11 cellular contexts compared by ENCODE assay signal in genomic region chr1:183652547-183653467, GRCh38. TPM values are rescaled to one million over a fixed set of nuclear protein-coding genes. Genes with fewer than 3 reads are reported as not detected.
A peak's percentile ranks its signal among the peaks of the same experiment; 100 is the strongest.
DNase-seq lines count a peak whose midpoint lies in the region; ATAC-seq and TF ChIP-seq lines count a peak whose summit lies in the region.
"Had no signal": no experiment of that assay in that cellular context is flagged by ENCODE, and none has a peak within 500 bp of the region (broad histone marks: within the 10 kb centered on the region; RNA-seq: fewer than 3 reads in every experiment).

A gene with protein sequence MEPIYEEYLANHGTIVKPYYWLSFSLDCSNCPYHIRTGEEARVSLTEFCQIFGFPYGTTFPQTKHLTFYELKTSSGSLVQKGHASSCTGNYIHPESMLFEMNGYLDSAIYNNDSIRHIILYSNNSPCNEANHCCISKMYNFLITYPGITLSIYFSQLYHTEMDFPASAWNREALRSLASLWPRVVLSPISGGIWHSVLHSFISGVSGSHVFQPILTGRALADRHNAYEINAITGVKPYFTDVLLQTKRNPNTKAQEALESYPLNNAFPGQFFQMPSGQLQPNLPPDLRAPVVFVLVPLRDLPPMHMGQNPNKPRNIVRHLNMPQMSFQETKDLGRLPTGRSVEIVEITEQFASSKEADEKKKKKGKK (minus strand): TSS chr1:183653316. CDS start chr1:183648781, 4,535 bp downstream.

- no peaks in the 10 kb centered on the region for H3K36me3 ChIP-seq in naive thymus-derived CD4-positive, alpha-beta T cell (ENCODE audit: control insufficient read depth in 2 of 3, insufficient read depth in 3 of 3, low read length in 3 of 3)
- H3K36me3 ChIP-seq in osteoblast (ENCODE audit: insufficient read depth, low read length): no peaks in the 10 kb centered on the region

- no peaks in the 10 kb centered on the region for H3K9me3 ChIP-seq in naive thymus-derived CD4-positive, alpha-beta T cell (ENCODE audit: control insufficient read depth in 2 of 3, low read length in 3 of 3)
- H3K9me3 ChIP-seq in osteoblast (ENCODE audit: low read depth, low read length): no peaks in the 10 kb centered on the region

- no peaks in the 10 kb centered on the region for H3K27me3 ChIP-seq in naive thymus-derived CD4-positive, alpha-beta T cell (ENCODE audit: control insufficient read depth in 2 of 2, insufficient read depth in 2 of 2, low read length in 2 of 2)
- no peaks in the 10 kb centered on the region for H3K27me3 ChIP-seq in osteoblast (ENCODE audit: insufficient read depth, low read length)

- H3K9me3 Mint-ChIP-seq in brain: peaks cover 0 to 3% (median 0%) of the 10 kb centered on the region in 5 experiments
- no peaks in the 10 kb centered on the region for H3K9me3 Mint-ChIP-seq in naive thymus-derived CD4-positive, alpha-beta T cell

- TF ChIP-seq CTCF in brain (conservative IDR thresholded peaks at IDR 0.05) (no peak), osteoblast (IDR thresholded peaks at IDR 0.05; ENCODE audit: extremely low read depth, low read depth, low read length) (no peak)

- H3K27ac ChIP-seq in naive thymus-derived CD4-positive, alpha-beta T cell (ENCODE audit: low read depth, low read length): peak within 1 kb of the TSS; percentile 58
- H3K27ac ChIP-seq in osteoblast (ENCODE audit: low read depth, low read length): no peak within 1 kb of the TSS
- H3K27ac ChIP-seq: 22Rv1 had no signal

- no peaks in the 10 kb centered on the region for H3K27me3 Mint-ChIP-seq in brain
- H3K27me3 Mint-ChIP-seq in naive thymus-derived CD4-positive, alpha-beta T cell: no peaks in the 10 kb centered on the region

- no peak within 1 kb of the TSS for H2AFZ ChIP-seq in osteoblast (ENCODE audit: low read length)

- H3K79me2 ChIP-seq in osteoblast (ENCODE audit: insufficient read depth, low read length): no peaks in the 10 kb centered on the region

- ATAC-seq in naive thymus-derived CD4-positive, alpha-beta T cell: peak; percentile 43
- no peak for ATAC-seq in GM21786 (IDR thresholded peaks at IDR 0.05; ENCODE audit: unreplicated experiment)

- H3K4me1 Mint-ChIP-seq in brain: peaks cover 43% of the 10 kb centered on the region
- H3K4me1 Mint-ChIP-seq in naive thymus-derived CD4-positive, alpha-beta T cell: peaks cover 22 to 48% (median 36%) of the 10 kb centered on the region in 7 donors

- H3K4me3 ChIP-seq in naive thymus-derived CD4-positive, alpha-beta T cell (ENCODE audit: low read length): no peak within 1 kb of the TSS
- H3K4me3 ChIP-seq in osteoblast (ENCODE audit: insufficient read depth, low read length): no peak within 1 kb of the TSS

- CTCF ChIA-PET in naive thymus-derived CD4-positive, alpha-beta T cell (lab: Charles Lee): interaction anchor here (0.8 to 6.1 kb wide), 4 partner anchors 11 to 263 kb away, joined by 3 to 130 read pairs (median 4); no protein-coding TSS in a partner anchor

- no peak within 1 kb of the TSS for H3K4me2 ChIP-seq in osteoblast (ENCODE audit: insufficient read depth, low read length)

- POLR2A ChIA-PET in naive thymus-derived CD4-positive, alpha-beta T cell (lab: Charles Lee): interaction anchor here (0.5 to 0.6 kb wide), 3 partner anchors 16 to 1495 kb away, joined by 3 to 4 read pairs (median 3); no protein-coding TSS in a partner anchor

- intact Hi-C loops in naive thymus-derived CD4-positive, alpha-beta T cell (cut with micrococcal nuclease): loop anchor here (1.0 to 10.0 kb wide), 4 partner anchors 17 to 1042 kb away; partner anchors contain the start of genes COLGALT2 (in 1 of the 2) and TSEN15 (in 1 of the 2)

- DNase-seq in DMS53 (lab: John Stamatoyannopoulos, UW) (peak; percentile 64), DMS53 treated with DMSO at 0.1 percent for 48 hours (lab: John Stamatoyannopoulos, UW; ENCODE audit: unreplicated experiment) (no peak), NCI-H2081 treated with DMSO at 0.1 percent for 48 hours (lab: John Stamatoyannopoulos, UW) (peak; percentile 80), Kasumi-1 (lab: John Stamatoyannopoulos, UW) (no peak), osteoblast (ENCODE audit: insufficient read length, low spot score, missing footprints) (no peak)
- DNase-seq in naive thymus-derived CD4-positive, alpha-beta T cell: peak in 6 of 9 donors; percentile 10 to 44 (median 29)

- H3K4me3 Mint-ChIP-seq in brain: peak within 1 kb of the TSS in 3 of 5 experiments; percentile 22 to 33 (median 33)
- H3K4me3 Mint-ChIP-seq in naive thymus-derived CD4-positive, alpha-beta T cell: peak within 1 kb of the TSS; percentile 17 to 75 (median 53)

- H3K4me1 ChIP-seq in naive thymus-derived CD4-positive, alpha-beta T cell (ENCODE audit: control insufficient read depth in 2 of 2, insufficient read depth in 2 of 2, low read length in 2 of 2): peaks cover 18 to 34% of the 10 kb centered on the region in 2 donors
- peaks cover 3% of the 10 kb centered on the region for H3K4me1 ChIP-seq in osteoblast (ENCODE audit: insufficient read depth, low read length)

- peak within 1 kb of the TSS; percentile 15 to 94 (median 76) for H3K27ac Mint-ChIP-seq in brain
- peak within 1 kb of the TSS; percentile 87 to 93 (median 90) for H3K27ac Mint-ChIP-seq in naive thymus-derived CD4-positive, alpha-beta T cell

- H3K36me3 Mint-ChIP-seq in brain: peaks cover 5% of the 10 kb centered on the region
- no peaks in the 10 kb centered on the region for H3K36me3 Mint-ChIP-seq in naive thymus-derived CD4-positive, alpha-beta T cell

- H4K20me1 ChIP-seq in osteoblast (ENCODE audit: insufficient read depth, low read length): peaks cover under 1% of the 10 kb centered on the region

RNA-seq across cellular contexts. Expression of the gene that starts here (rescaled TPM):
- polyA plus RNA-seq in brain (ENCODE audit: insufficient read depth, low read depth, low replicate concordance): not detected
- not detected for total RNA-seq in naive thymus-derived CD4-positive, alpha-beta T cell
- under 1 TPM in 1 of 2 donors, not detected in 1; 0.19 TPM for polyA plus RNA-seq in naive thymus-derived CD4-positive, alpha-beta T cell
- total RNA-seq in osteoblast: under 0.01 TPM in 1 of 2 replicates, not detected in the other
- total RNA-seq: epithelial cell of proximal tubule, skeletal muscle tissue had no signal

Comparison
In these comparisons a context has a peak if more than half of its experiments do, and no peak if none do; other contexts are left out.
1. DNase-seq: peak in DMS53 (single experiment) and NCI-H2081 treated with DMSO at 0.1 percent for 48 hours (single experiment); none in DMS53 treated with DMSO at 0.1 percent for 48 hours (single experiment), Kasumi-1 (0 of 2) and osteoblast (single experiment).
2. Peak in DNase-seq, ATAC-seq and H3K27ac ChIP-seq in naive thymus-derived CD4-positive, alpha-beta T cell; RNA of the gene not detected or under 1 TPM.